Comparison of ENCODE assay signal across 8 cellular contexts in the genomic region with DNA sequence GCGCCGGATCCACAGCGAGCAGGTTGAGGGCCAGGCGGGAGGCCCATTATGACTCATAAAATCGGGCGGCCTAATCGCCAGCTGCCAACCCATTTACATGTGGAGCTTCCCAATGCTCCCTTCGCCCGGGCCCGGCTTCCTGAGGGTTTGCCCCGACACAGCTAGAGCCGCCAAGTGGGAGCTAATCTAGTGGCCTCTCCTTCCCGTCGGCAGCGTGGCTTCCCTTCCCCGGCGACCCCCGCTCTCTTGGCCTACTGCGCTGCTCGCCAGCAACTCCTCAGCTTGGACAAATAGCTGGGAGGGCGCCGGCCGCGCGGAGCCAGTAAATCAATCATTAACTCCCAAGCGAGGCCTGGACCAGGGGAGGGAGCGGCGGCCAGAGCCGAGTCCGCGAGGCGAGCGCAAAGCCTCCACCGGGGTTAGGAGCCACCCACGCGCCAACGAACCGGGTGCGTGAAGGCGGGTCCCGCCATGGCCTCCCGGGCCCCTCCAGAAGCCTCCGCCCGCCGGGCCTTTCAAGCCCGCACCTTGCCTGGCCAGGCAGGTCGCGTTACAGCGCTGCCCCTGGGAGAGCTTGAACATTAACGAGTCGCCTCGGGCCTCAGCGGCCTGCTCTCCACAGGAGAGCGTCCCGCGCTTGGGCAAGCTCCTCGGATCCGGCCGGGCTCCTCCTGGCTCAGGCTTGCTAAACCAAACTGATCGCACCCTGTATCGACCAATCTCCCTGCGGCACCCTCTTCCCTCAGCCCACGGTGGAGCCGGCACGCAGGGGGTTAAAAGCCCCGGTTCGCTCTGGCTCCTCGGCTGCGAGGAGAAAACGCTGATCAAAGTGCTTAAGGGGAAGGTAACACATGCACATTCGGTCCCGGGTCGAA. TPM values are rescaled to one million over a fixed set of nuclear protein-coding genes. Genes with fewer than 3 reads are reported as not detected.
DNase-seq lines count a peak whose midpoint lies in the region; ATAC-seq, FAIRE-seq and TF ChIP-seq lines count a peak whose summit lies in the region.

No MANE protein-coding gene starts in this region.

- ATAC-seq in T-helper 17 cell: no peak
- no peak for ATAC-seq in HG03565 (IDR thresholded peaks at IDR 0.05; ENCODE audit: unreplicated experiment)

- H3K4me1 ChIP-seq in neutrophil (ENCODE audit: control insufficient read depth in 1 of 2, insufficient read depth in 1 of 2, low read depth in 1 of 2, low read length in 1 of 2): peaks cover 30 to 35% of the 10 kb centered on the region in 2 experiments

- no peaks in the 10 kb centered on the region for H3K36me3 ChIP-seq in neutrophil

- H3K27ac ChIP-seq in neutrophil: no peak overlapping the region

- H3K4me3 Mint-ChIP-seq in T-helper 17 cell: peak overlapping the region; percentile 76

- H3K27ac Mint-ChIP-seq in T-helper 17 cell: no peak overlapping the region

- H3K4me1 Mint-ChIP-seq in T-helper 17 cell: peaks cover 6% of the 10 kb centered on the region

- H3K27me3 Mint-ChIP-seq in T-helper 17 cell: no peaks in the 10 kb centered on the region

- DNase-seq in 8988T (peak; percentile 61), GM12891 (ENCODE audit: insufficient read length, low spot score) (no peak), T-helper 17 cell (no peak), fibroblast of villous mesenchyme (ENCODE audit: low read depth) (no peak), SHP77 treated with DMSO at 0.1 percent for 48 hours (lab: John Stamatoyannopoulos, UW) (no peak)
- DNase-seq in activated effector memory CD4-positive, alpha-beta T cell treated with Interleukin-2 at 50 U/mL for 16 hours: no peak

- TF ChIP-seq POLR2A in GM12891 (IDR thresholded peaks at IDR 0.05; ENCODE audit: low read depth, low read length): no peak

- no peaks in the 10 kb centered on the region for H3K9me3 ChIP-seq in T-helper 17 cell (ENCODE audit: control insufficient read depth, low read length, poor library complexity, severe bottlenecking)
- no peaks in the 10 kb centered on the region for H3K9me3 ChIP-seq in neutrophil

- FAIRE-seq in GM12891 (lab: Jason Lieb, UNC): peak; percentile 55

- H3K36me3 Mint-ChIP-seq in T-helper 17 cell (ENCODE audit: low read depth): no peaks in the 10 kb centered on the region

- no peak for TF ChIP-seq CTCF in fibroblast of villous mesenchyme (IDR thresholded peaks at IDR 0.05; ENCODE audit: insufficient read depth, low read depth, low read length)
- TF ChIP-seq CTCF in neutrophil (IDR thresholded peaks at IDR 0.05): no peak

- H3K4me3 ChIP-seq in fibroblast of villous mesenchyme (ENCODE audit: low read depth, low read length) (peak overlapping the region; percentile 34), neutrophil (ENCODE audit: low read depth in 1 of 2, low read length in 1 of 2) (peak overlapping the region; percentile 61 to 62)

- H3K27me3 ChIP-seq in neutrophil: peaks cover 29% of the 10 kb centered on the region

TF ChIP-seq in GM12891, 5 proteins besides CTCF, POLR2A, EP300 and RAD21:
- TF ChIP-seq SPI1 (IDR thresholded peaks at IDR 0.05; ENCODE audit: low read depth, low read length) (no peak), POLR2AphosphoS5 (IDR thresholded peaks at IDR 0.05; ENCODE audit: low read depth, low read length) (no peak), TAF1 (IDR thresholded peaks at IDR 0.05; ENCODE audit: low read depth, low read length) (no peak), PAX5 (IDR thresholded peaks at IDR 0.05; ENCODE audit: insufficient read depth, low read length, severe bottlenecking) (no peak), POU2F2 (IDR thresholded peaks at IDR 0.05; ENCODE audit: low read depth, low read length) (no peak)

RNA-seq across cellular contexts. Expression of gene BCOR, which starts 10.6 kb away (rescaled TPM):
- polyA plus RNA-seq in GM12891 (2012; ENCODE audit: low read depth, missing spikeins): 5.5 TPM
- total RNA-seq in T-helper 17 cell: 10 to 100 TPM; 24.7 to 29.1 TPM
- total RNA-seq in fibroblast of villous mesenchyme: 23.8 and 24.2 TPM in 2 replicates
